1 cellular context compared by ENCODE assay signal in the genomic region with DNA sequence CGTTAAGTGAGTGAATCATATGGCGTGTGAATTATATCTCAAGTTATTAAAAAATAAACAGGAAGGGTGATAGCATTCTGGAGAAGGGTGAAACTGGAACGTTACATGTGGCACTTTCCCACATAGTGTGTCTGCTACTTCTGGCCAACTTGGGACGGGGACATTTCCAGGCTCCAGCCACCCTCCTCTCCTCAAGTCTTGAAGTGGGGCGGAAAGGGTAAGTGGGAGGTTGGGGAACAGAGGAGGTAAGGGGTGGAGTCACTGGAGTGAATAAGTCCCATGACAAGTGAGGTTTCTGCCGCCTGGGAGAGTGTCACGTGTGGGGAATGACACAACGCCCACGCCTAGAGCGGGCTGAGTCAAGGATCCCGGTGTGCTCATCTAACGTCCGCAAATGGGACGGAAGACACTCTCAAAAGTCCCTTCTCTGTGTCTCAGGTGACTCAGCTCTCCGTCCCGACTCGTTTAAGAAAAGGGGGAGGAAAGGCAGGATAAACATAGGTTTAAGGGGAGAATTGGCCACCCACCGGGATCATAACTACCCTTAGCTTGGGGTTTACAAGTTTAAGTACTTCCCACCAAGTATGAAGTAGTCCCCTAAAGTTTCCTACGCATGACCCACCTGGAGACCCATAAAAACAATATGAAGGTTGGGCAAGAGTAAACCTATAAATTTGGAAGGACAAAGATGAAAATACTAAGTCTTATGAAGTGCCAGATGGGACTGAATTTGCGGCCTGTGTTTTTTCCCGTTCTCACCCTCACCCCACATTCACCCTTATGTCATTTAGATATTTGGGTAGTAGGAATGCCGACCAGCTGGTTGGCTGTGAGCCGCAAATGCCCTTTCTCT.
TF ChIP-seq lines count a peak whose summit lies in the region.

No MANE protein-coding gene starts in this region.

TF ChIP-seq in IMR-90, 13 proteins besides CTCF, POLR2A, EP300 and RAD21:
- TF ChIP-seq, protein P1, sequence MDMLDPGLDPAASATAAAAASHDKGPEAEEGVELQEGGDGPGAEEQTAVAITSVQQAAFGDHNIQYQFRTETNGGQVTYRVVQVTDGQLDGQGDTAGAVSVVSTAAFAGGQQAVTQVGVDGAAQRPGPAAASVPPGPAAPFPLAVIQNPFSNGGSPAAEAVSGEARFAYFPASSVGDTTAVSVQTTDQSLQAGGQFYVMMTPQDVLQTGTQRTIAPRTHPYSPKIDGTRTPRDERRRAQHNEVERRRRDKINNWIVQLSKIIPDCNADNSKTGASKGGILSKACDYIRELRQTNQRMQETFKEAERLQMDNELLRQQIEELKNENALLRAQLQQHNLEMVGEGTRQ (IDR thresholded peaks at IDR 0.05; ENCODE audit: low read depth, low read length) = peak; percentile 99
- TF ChIP-seq MXI1 (IDR thresholded peaks at IDR 0.05; ENCODE audit: borderline replicate concordance, low read depth, low read length) = 0 out of 2 replicates have a peak, but pooled peaks have one; percentile 41
- no peak; the same call in 1 of the 2 replicates for TF ChIP-seq NFE2L2 (IDR thresholded peaks at IDR 0.05; ENCODE audit: low read depth, low read length)
- peak; percentile 98 for TF ChIP-seq BHLHE40 (IDR thresholded peaks at IDR 0.05; ENCODE audit: low read depth, low read length)
- TF ChIP-seq MAFK (IDR thresholded peaks at IDR 0.05; ENCODE audit: low read depth, low read length) = 0 out of 2 replicates have a peak, but pooled peaks have one; percentile 21
- peak; percentile 78 for TF ChIP-seq FOS (IDR thresholded peaks at IDR 0.05; ENCODE audit: low read depth, low read length)
- 0 out of 2 replicates have a peak, but pooled peaks have one; percentile 16 for TF ChIP-seq CHD1 (IDR thresholded peaks at IDR 0.05; ENCODE audit: low read depth, low read length)
- TF ChIP-seq CEBPB (IDR thresholded peaks at IDR 0.05; ENCODE audit: low read depth, low read length) = peak; percentile 50
- no peak for TF ChIP-seq RCOR1 (IDR thresholded peaks at IDR 0.05; ENCODE audit: insufficient replicate concordance, low read length)
- no peak for TF ChIP-seq RFX5 (IDR thresholded peaks at IDR 0.05; ENCODE audit: low read depth, low read length)
- TF ChIP-seq, protein P2, sequence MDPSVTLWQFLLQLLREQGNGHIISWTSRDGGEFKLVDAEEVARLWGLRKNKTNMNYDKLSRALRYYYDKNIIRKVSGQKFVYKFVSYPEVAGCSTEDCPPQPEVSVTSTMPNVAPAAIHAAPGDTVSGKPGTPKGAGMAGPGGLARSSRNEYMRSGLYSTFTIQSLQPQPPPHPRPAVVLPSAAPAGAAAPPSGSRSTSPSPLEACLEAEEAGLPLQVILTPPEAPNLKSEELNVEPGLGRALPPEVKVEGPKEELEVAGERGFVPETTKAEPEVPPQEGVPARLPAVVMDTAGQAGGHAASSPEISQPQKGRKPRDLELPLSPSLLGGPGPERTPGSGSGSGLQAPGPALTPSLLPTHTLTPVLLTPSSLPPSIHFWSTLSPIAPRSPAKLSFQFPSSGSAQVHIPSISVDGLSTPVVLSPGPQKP (IDR thresholded peaks at IDR 0.05; ENCODE audit: borderline replicate concordance, low read depth, low read length) = no peak
- no peak for TF ChIP-seq MAZ (IDR thresholded peaks at IDR 0.05; ENCODE audit: borderline replicate concordance, low read depth, low read length)
- no peak for TF ChIP-seq SMC3 (IDR thresholded peaks at IDR 0.05; ENCODE audit: low read depth, low read length)
TF ChIP-seq in IMR-90: peak in this region for 7.
